In genomic region chr20:34127787-34128186, GRCh38 we compare ENCODE assay signal across 1 cellular context.
TF ChIP-seq lines count a peak whose summit lies in the region.

No MANE protein-coding gene starts in this region.

TF ChIP-seq in K562, 482 proteins besides CTCF, POLR2A, EP300 and RAD21 (continued from another document):
- TF ChIP-seq TEAD4 (IDR thresholded peaks at IDR 0.05; ENCODE audit: low read length) (peak; percentile 77), TEAD4 (CRISPR knock-in tag; IDR thresholded peaks at IDR 0.05; ENCODE audit: borderline replicate concordance) (no peak), CBFA2T2 (conservative IDR thresholded peaks at IDR 0.05) (peak; percentile 78), KLF16 (IDR thresholded peaks at IDR 0.05) (peak; percentile 64; the same call in 1 of the 2 replicates), SOX6 (IDR thresholded peaks at IDR 0.05) (peak; percentile 23; the same call in 1 of the 2 replicates), TCF3 (CRISPR knock-in tag; IDR thresholded peaks at IDR 0.05) (peak; percentile 85), GATA2 (CRISPR knock-in tag; IDR thresholded peaks at IDR 0.05) (peak; percentile 54; the same call in 1 of the 2 replicates), TAL1 (IDR thresholded peaks at IDR 0.05) (peak; percentile 77), PURB (CRISPR knock-in tag; IDR thresholded peaks at IDR 0.05; ENCODE audit: low read depth) (no peak), SNRNP70 (optimal IDR thresholded peaks at IDR 0.05; ENCODE audit: low read depth, low read length) (no peak), STAT6 (CRISPR knock-in tag; IDR thresholded peaks at IDR 0.05) (no peak), MTA2 (IDR thresholded peaks at IDR 0.05; ENCODE audit: low read depth) (0 out of 2 replicates have a peak, but pooled peaks have one; percentile 39), GMEB1 (CRISPR knock-in tag; IDR thresholded peaks at IDR 0.05) (no peak), ZEB2 (IDR thresholded peaks at IDR 0.05) (0 out of 2 replicates have a peak, but pooled peaks have one; percentile 22), KDM1A (IDR thresholded peaks at IDR 0.05) (0 out of 4 replicates have a peak, but pooled peaks of 1 of the 2 experiments have one; percentile 8), CBFA2T3 (IDR thresholded peaks at IDR 0.05) (peak; percentile 83), HEY1 (CRISPR knock-in tag; IDR thresholded peaks at IDR 0.05; ENCODE audit: borderline replicate concordance) (no peak), SMARCA4 (IDR thresholded peaks at IDR 0.05) (peak; percentile 63), FOXM1 (IDR thresholded peaks at IDR 0.05; ENCODE audit: low read depth) (0 out of 2 replicates have a peak, but pooled peaks have one; percentile 17), FOXM1 (CRISPR knock-in tag; IDR thresholded peaks at IDR 0.05; ENCODE audit: low read depth) (no peak), TRIM24 (IDR thresholded peaks at IDR 0.05) (peak in 1 of 2 experiments; percentile 54; a peak in 1 of 4 replicates), THAP7 (CRISPR knock-in tag; IDR thresholded peaks at IDR 0.05) (no peak), NFIC (IDR thresholded peaks at IDR 0.05) (peak; percentile 51), KDM4B (IDR thresholded peaks at IDR 0.05; ENCODE audit: borderline replicate concordance in 2 of 2, low read depth in 1 of 2) (no peak), SMAD4 (CRISPR knock-in tag; conservative IDR thresholded peaks at IDR 0.05) (peak; percentile 18; the same call in 1 of the 2 replicates), NCOR1 (IDR thresholded peaks at IDR 0.05) (peak; percentile 75), ZNF174 (CRISPR knock-in tag; IDR thresholded peaks at IDR 0.05) (no peak), ATF3 (IDR thresholded peaks at IDR 0.05) (no peak), ATF3 (CRISPR knock-in tag; conservative IDR thresholded peaks at IDR 0.05) (no peak), MYC (IDR thresholded peaks at IDR 0.05; ENCODE audit: low read depth, low read length) (no peak), MYC (CRISPR knock-in tag; IDR thresholded peaks at IDR 0.05; ENCODE audit: borderline replicate concordance, low read depth) (no peak), ARID1B (IDR thresholded peaks at IDR 0.05) (peak; percentile 82), SMARCE1 (IDR thresholded peaks at IDR 0.05) (0 out of 2 replicates have a peak, but pooled peaks have one; percentile 30), CHCHD3 (CRISPR knock-in tag; IDR thresholded peaks at IDR 0.05) (no peak), CXXC5 (CRISPR knock-in tag; IDR thresholded peaks at IDR 0.05) (0 out of 2 replicates have a peak, but pooled peaks have one; percentile 32), YY1 (IDR thresholded peaks at IDR 0.05; ENCODE audit: borderline replicate concordance in 1 of 3, control insufficient read depth in 1 of 3, extremely low read depth in 1 of 3, insufficient read depth in 3 of 3, insufficient read length in 1 of 3, insufficient replicate concordance in 2 of 3, low read depth in 1 of 3, low read length in 2 of 3) (peak in 1 of 3 experiments; percentile 19), VEZF1 (CRISPR knock-in tag; IDR thresholded peaks at IDR 0.05) (peak; percentile 35; the same call in 1 of the 2 replicates), YBX1 (IDR thresholded peaks at IDR 0.05) (no peak)
